1 cellular context compared by ENCODE assay signal in the genomic region with DNA sequence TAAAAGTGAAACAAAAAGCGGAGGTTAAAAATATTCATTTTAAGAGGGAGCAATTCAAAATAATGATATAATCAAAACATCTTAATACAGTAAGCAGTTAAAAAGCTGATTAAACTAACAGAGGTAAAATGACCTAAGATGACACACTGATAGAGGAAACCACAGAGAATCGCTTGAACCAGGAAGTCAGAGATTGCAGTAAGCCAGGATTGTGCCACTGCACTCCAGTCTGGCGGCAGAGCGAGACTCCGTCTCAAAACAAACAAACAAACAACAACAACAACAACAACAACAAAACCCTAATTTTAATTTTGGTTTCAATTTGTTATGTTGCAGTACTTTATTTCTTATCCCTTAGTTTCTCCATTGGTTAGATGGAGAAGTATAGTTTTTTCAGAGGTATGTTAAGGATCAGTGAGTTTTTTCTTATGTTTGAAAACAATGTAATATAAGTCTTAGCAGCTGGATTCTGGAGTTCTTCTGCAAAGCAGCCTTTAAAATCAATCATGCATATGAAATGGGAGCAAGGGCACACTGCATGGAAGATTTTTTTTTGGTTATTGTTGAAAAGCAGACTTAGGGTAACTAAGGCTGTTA.
TF ChIP-seq lines count a peak whose summit lies in the region.

No MANE protein-coding gene starts in this region.

TF ChIP-seq in GM12878, 131 proteins besides CTCF, POLR2A, EP300 and RAD21 (continued from another document):
- TF ChIP-seq, protein P1, sequence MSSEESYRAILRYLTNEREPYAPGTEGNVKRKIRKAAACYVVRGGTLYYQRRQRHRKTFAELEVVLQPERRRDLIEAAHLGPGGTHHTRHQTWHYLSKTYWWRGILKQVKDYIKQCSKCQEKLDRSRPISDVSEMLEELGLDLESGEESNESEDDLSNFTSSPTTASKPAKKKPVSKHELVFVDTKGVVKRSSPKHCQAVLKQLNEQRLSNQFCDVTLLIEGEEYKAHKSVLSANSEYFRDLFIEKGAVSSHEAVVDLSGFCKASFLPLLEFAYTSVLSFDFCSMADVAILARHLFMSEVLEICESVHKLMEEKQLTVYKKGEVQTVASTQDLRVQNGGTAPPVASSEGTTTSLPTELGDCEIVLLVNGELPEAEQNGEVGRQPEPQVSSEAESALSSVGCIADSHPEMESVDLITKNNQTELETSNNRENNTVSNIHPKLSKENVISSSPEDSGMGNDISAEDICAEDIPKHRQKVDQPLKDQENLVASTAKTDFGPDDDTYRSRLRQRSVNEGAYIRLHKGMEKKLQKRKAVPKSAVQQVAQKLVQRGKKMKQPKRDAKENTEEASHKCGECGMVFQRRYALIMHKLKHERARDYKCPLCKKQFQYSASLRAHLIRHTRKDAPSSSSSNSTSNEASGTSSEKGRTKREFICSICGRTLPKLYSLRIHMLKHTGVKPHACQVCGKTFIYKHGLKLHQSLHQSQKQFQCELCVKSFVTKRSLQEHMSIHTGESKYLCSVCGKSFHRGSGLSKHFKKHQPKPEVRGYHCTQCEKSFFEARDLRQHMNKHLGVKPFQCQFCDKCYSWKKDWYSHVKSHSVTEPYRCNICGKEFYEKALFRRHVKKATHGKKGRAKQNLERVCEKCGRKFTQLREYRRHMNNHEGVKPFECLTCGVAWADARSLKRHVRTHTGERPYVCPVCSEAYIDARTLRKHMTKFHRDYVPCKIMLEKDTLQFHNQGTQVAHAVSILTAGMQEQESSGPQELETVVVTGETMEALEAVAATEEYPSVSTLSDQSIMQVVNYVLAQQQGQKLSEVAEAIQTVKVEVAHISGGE (CRISPR knock-in tag; IDR thresholded peaks at IDR 0.05), result no peak
- TF ChIP-seq ZNF622 (IDR thresholded peaks at IDR 0.05) (no peak), PAX5 (IDR thresholded peaks at IDR 0.05; ENCODE audit: borderline replicate concordance, low read depth, low read length) (no peak), STAT3 (IDR thresholded peaks at IDR 0.05; ENCODE audit: low read depth, low read length) (no peak), BACH1 (IDR thresholded peaks at IDR 0.05; ENCODE audit: borderline replicate concordance) (no peak), CHD2 (IDR thresholded peaks at IDR 0.05; ENCODE audit: borderline replicate concordance, low read depth, low read length) (no peak), TCF12 (IDR thresholded peaks at IDR 0.05; ENCODE audit: low read depth, low read length) (no peak), BHLHE40 (IDR thresholded peaks at IDR 0.05; ENCODE audit: borderline replicate concordance in 1 of 2, low read depth in 2 of 2, low read length in 1 of 2) (peak in 1 of 2 experiments; percentile 4; a peak in 1 of 4 replicates), KDM1A (IDR thresholded peaks at IDR 0.05; ENCODE audit: borderline replicate concordance) (no peak), NRF1 (conservative IDR thresholded peaks at IDR 0.05; ENCODE audit: low read depth, low read length) (no peak), CHD4 (IDR thresholded peaks at IDR 0.05) (no peak), TAF1 (IDR thresholded peaks at IDR 0.05; ENCODE audit: borderline replicate concordance, low read depth, low read length) (peak; percentile 47; the same call in 1 of the 2 replicates), JUND (IDR thresholded peaks at IDR 0.05; ENCODE audit: low read depth, low read length) (no peak), MYB (IDR thresholded peaks at IDR 0.05; ENCODE audit: borderline replicate concordance, low read depth, low read length) (no peak), WRNIP1 (IDR thresholded peaks at IDR 0.05; ENCODE audit: borderline replicate concordance, low read depth, low read length) (no peak)
- TF ChIP-seq, protein P2, sequence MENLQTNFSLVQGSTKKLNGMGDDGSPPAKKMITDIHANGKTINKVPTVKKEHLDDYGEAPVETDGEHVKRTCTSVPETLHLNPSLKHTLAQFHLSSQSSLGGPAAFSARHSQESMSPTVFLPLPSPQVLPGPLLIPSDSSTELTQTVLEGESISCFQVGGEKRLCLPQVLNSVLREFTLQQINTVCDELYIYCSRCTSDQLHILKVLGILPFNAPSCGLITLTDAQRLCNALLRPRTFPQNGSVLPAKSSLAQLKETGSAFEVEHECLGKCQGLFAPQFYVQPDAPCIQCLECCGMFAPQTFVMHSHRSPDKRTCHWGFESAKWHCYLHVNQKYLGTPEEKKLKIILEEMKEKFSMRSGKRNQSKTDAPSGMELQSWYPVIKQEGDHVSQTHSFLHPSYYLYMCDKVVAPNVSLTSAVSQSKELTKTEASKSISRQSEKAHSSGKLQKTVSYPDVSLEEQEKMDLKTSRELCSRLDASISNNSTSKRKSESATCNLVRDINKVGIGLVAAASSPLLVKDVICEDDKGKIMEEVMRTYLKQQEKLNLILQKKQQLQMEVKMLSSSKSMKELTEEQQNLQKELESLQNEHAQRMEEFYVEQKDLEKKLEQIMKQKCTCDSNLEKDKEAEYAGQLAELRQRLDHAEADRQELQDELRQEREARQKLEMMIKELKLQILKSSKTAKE (IDR thresholded peaks at IDR 0.05; ENCODE audit: low read depth, poor library complexity, severe bottlenecking), result peak; percentile 55
- TF ChIP-seq, protein P3, sequence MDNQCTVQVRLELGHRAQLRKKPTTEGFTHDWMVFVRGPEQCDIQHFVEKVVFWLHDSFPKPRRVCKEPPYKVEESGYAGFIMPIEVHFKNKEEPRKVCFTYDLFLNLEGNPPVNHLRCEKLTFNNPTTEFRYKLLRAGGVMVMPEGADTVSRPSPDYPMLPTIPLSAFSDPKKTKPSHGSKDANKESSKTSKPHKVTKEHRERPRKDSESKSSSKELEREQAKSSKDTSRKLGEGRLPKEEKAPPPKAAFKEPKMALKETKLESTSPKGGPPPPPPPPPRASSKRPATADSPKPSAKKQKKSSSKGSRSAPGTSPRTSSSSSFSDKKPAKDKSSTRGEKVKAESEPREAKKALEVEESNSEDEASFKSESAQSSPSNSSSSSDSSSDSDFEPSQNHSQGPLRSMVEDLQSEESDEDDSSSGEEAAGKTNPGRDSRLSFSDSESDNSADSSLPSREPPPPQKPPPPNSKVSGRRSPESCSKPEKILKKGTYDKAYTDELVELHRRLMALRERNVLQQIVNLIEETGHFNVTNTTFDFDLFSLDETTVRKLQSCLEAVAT (IDR thresholded peaks at IDR 0.05), result no peak
- TF ChIP-seq, protein P4, sequence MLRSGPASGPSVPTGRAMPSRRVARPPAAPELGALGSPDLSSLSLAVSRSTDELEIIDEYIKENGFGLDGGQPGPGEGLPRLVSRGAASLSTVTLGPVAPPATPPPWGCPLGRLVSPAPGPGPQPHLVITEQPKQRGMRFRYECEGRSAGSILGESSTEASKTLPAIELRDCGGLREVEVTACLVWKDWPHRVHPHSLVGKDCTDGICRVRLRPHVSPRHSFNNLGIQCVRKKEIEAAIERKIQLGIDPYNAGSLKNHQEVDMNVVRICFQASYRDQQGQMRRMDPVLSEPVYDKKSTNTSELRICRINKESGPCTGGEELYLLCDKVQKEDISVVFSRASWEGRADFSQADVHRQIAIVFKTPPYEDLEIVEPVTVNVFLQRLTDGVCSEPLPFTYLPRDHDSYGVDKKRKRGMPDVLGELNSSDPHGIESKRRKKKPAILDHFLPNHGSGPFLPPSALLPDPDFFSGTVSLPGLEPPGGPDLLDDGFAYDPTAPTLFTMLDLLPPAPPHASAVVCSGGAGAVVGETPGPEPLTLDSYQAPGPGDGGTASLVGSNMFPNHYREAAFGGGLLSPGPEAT (IDR thresholded peaks at IDR 0.05; ENCODE audit: low read depth), result no peak
